Comparison of ENCODE assay signal across 20 cellular contexts in genomic region chr4:8910822-8911310, GRCh38. TPM values are rescaled to one million over a fixed set of nuclear protein-coding genes. Genes with fewer than 3 reads are reported as not detected.
A peak's percentile ranks its signal among the peaks of the same experiment; 100 is the strongest.
DNase-seq lines count a peak whose midpoint lies in the region; ATAC-seq and TF ChIP-seq lines count a peak whose summit lies in the region.
"Had no signal": no experiment of that assay in that cellular context is flagged by ENCODE, and none has a peak within 500 bp of the region (broad histone marks: within the 10 kb centered on the region; RNA-seq: fewer than 3 reads in every experiment).

No MANE protein-coding gene starts in this region.

- H3K27ac ChIP-seq in heart right ventricle (no peak overlapping the region), esophagus muscularis mucosa (replicated peaks in 1 of 4) (no peak overlapping the region)
- H3K27ac ChIP-seq: adrenal gland, gastroesophageal sphincter, pancreas, RWPE1 had no signal

- H3K4me3 Mint-ChIP-seq in type B pancreatic cell, result no peak overlapping the region

- no peaks in the 10 kb centered on the region for H3K9me3 ChIP-seq in heart right ventricle
- no peaks in the 10 kb centered on the region for H3K9me3 ChIP-seq in esophagus muscularis mucosa
- H3K9me3 ChIP-seq: adrenal gland, gastroesophageal sphincter, pancreas had no signal

- WGBS in heart right ventricle, 2 donors, result 56 to 62% methylated on average over 15 of the region's 15 CpGs
- whole genome bisulfite sequencing in esophagus muscularis mucosa, result 63% methylated on average over 15 of the region's 15 CpGs

- H3K27me3 ChIP-seq in heart right ventricle (peaks cover 4 to 70% (median 45%) of the 10 kb centered on the region in 7 donors), H7 (ENCODE audit: control insufficient read depth, insufficient read depth, low read length) (no peaks in the 10 kb centered on the region; the same call in 1 of the 2 replicates), esophagus muscularis mucosa (peaks cover 0 to 71% (median 0%) of the 10 kb centered on the region in 4 donors)
- H3K27me3 ChIP-seq: adrenal gland, pancreas had no signal

- H3K27me3 Mint-ChIP-seq in type B pancreatic cell, result peaks cover 41% of the 10 kb centered on the region

- H3K4me1 ChIP-seq in heart right ventricle, result no peaks in the 10 kb centered on the region
- H3K4me1 ChIP-seq in esophagus muscularis mucosa, result peaks cover 0 to 7% (median 0%) of the 10 kb centered on the region in 4 donors
- H3K4me1 ChIP-seq: adrenal gland, pancreas had no signal

- TF ChIP-seq CTCF in heart right ventricle (IDR thresholded peaks at IDR 0.05) (no peak), esophagus muscularis mucosa (IDR thresholded peaks at IDR 0.05) (no peak), type B pancreatic cell (conservative IDR thresholded peaks at IDR 0.05) (no peak)

- ATAC-seq in Right ventricle myocardium inferior, result no peak
- ATAC-seq in heart right ventricle, result no peak
- ATAC-seq: gastroesophageal sphincter, pancreas had no signal

- intact Hi-C loops in Right ventricle myocardium inferior (cut with DNase I), result no loop called here
- intact Hi-C loops in heart right ventricle (cut with DNase I), result loop anchor here in 8 of 10 donors (10.0 kb wide), 2 partner anchors 296 to 306 kb away; no protein-coding TSS in a partner anchor
- intact Hi-C loops in esophagus muscularis mucosa (cut with DNase I), result loop anchor here (10.0 kb wide), 1 partner anchor 306 kb away; no protein-coding TSS in a partner anchor

- H3K36me3 ChIP-seq in heart right ventricle, result no peaks in the 10 kb centered on the region
- H3K36me3 ChIP-seq in H7 (replicated peaks; ENCODE audit: control insufficient read depth, insufficient read depth, low read length), result no peaks in the 10 kb centered on the region
- no peaks in the 10 kb centered on the region for H3K36me3 ChIP-seq in esophagus muscularis mucosa
- H3K36me3 ChIP-seq: adrenal gland, gastroesophageal sphincter, pancreas had no signal

- H3K4me1 Mint-ChIP-seq in type B pancreatic cell (ENCODE audit: unreplicated experiment), result peaks cover 15% of the 10 kb centered on the region

- H3K9me3 Mint-ChIP-seq in type B pancreatic cell, result no peaks in the 10 kb centered on the region

- no peak for TF ChIP-seq EP300 in esophagus muscularis mucosa (IDR thresholded peaks at IDR 0.05)

- no peaks in the 10 kb centered on the region for H3K36me3 Mint-ChIP-seq in type B pancreatic cell

- no peak overlapping the region for H3K4me3 ChIP-seq in heart right ventricle
- no peak overlapping the region for H3K4me3 ChIP-seq in H7 (ENCODE audit: insufficient read depth, low read depth, low read length)
- H3K4me3 ChIP-seq in esophagus muscularis mucosa, result no peak overlapping the region
- H3K4me3 ChIP-seq: adrenal gland, gastroesophageal sphincter, pancreas had no signal

- peak; percentile 37 for DNase-seq in Right ventricle myocardium inferior (ENCODE audit: missing footprints)
- no peak for DNase-seq in heart right ventricle
- peak; percentile 55 for DNase-seq in H7
- peak; percentile 62 for DNase-seq in esophagus muscularis mucosa (ENCODE audit: extremely low spot score)
- DNase-seq in type B pancreatic cell (ENCODE audit: extremely low spot score, unreplicated experiment), result peak; percentile 61
- no peak for DNase-seq in GOT3 (lab: John Stamatoyannopoulos, UW)
- DNase-seq in NCI-H128 (lab: John Stamatoyannopoulos, UW; ENCODE audit: unreplicated experiment), result no peak
- no peak for DNase-seq in stimulated activated naive CD4-positive, alpha-beta T cell (lab: John Stamatoyannopoulos, UW)
- DNase-seq: AML-193; NCI-H1417 treated with DMSO at 0.1 percent for 48 hours; NCI-H226; stimulated activated CD4-positive, alpha-beta T cell treated with anti-CD3 and anti-CD28 coated beads, Interleukin-4, amount 100 ng/mL, for 1 hour; SW 1271 had no signal

- no peak for TF ChIP-seq POLR2A in esophagus muscularis mucosa (IDR thresholded peaks at IDR 0.05; ENCODE audit: low read depth)

- H3K27ac Mint-ChIP-seq in type B pancreatic cell, result no peak overlapping the region

RNA-seq across cellular contexts. Expression of gene HMX1, which starts 39.2 kb away (rescaled TPM):
- not detected for total RNA-seq in Right ventricle myocardium inferior
- under 1 TPM in 1 of 10 donors, not detected in 9; 0.15 TPM for total RNA-seq in heart right ventricle
- not detected for polyA plus RNA-seq in heart right ventricle
- total RNA-seq in H7 (2014; rRNA removed; shearing (Covaris generic)), result 2.0 and 4.4 TPM in 2 replicates
- total RNA-seq in esophagus muscularis mucosa, result under 1 TPM in 1 of 4 donors, not detected in 3; 0.17 TPM
- total RNA-seq in type B pancreatic cell (ENCODE audit: low replicate concordance), result 3.2 and 3.4 TPM in 2 replicates
- total RNA-seq: adrenal gland, G401, gastroesophageal sphincter, pancreas, skeletal muscle tissue had no signal
- polyA plus RNA-seq: adrenal gland, esophagus, pancreas had no signal

Comparison
In these comparisons a context has a peak if more than half of its experiments do, and no peak if none do; other contexts are left out.
1. DNase-seq: peak in Right ventricle myocardium inferior (single experiment), H7 (single experiment), esophagus muscularis mucosa (single experiment) and type B pancreatic cell (single experiment); none in heart right ventricle (0 of 2), GOT3 (single experiment), NCI-H128 (single experiment) and stimulated activated naive CD4-positive, alpha-beta T cell (0 of 6).